ENCODE assay signal across 8 cellular contexts in the genomic region with DNA sequence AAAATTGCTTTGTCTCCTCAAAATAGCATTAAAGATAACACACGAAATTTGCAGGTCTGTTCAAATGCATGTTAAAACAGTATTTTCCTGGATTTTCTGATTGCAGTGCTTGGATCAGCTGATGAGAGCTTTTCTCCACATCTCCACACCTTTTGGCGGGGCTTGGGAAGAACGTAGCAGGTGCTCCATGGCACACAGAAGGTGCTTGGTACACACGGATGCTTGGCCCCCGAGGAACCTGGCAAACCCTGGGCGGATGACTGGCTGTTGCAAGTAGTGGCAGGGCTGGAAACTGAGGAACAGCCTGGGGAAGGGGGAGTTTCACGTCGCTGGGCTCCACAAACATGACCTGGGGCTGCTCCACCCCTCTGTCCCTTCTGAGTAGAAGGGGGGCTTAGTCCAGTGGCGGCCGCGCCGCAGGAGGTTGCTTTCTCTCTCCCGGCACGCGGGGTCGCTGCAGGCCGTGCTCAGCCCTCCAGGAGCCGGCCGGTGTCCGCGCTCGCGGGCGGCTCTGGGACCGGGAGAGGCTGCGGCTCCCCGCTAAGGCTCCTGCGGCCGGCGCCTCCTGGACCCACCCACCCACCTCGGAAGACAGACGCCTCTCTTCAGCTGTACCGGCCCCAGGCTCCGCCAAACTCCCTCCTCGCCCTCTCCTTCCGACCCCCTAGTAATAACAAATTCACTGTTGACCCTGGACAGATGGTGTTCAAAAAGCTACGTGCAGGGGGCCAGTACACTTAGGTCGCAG.
DNase-seq lines count a peak whose midpoint lies in the region; ATAC-seq, FAIRE-seq and TF ChIP-seq lines count a peak whose summit lies in the region.

No MANE protein-coding gene starts in this region.

- no peaks in the 10 kb centered on the region for H3K9me3 ChIP-seq in kidney (ENCODE audit: control insufficient read depth in 1 of 2, low read length in 2 of 2)
- no peaks in the 10 kb centered on the region for H3K9me3 ChIP-seq in tibial artery

- peaks cover 0 to 28% of the 10 kb centered on the region in 2 donors for H3K27me3 ChIP-seq in tibial artery

- no peaks in the 10 kb centered on the region for H3K36me3 Mint-ChIP-seq in MCF 10A (ENCODE audit: insufficient read depth, unreplicated experiment)

- peaks cover 37% of the 10 kb centered on the region for H3K27me3 Mint-ChIP-seq in MCF 10A (ENCODE audit: insufficient read depth, unreplicated experiment)

- H3K27ac Mint-ChIP-seq in MCF 10A (ENCODE audit: low read depth, unreplicated experiment): no peak overlapping the region

- peak; percentile 71 for DNase-seq in ACHN
- DNase-seq in NCI-H1694 (lab: John Stamatoyannopoulos, UW): peak; percentile 15
- DNase-seq in MCF 10A (ENCODE audit: unreplicated experiment): no peak
- DNase-seq in kidney: peak; percentile 84
- no peak for DNase-seq in tibial artery
- DNase-seq in activated CD4-positive, CD25-positive, alpha-beta regulatory T cell treated with anti-CD3 and anti-CD28 coated beads, Interleukin-2, amount 50 U/mL, for 72 hours: no peak

- TF ChIP-seq CTCF in GM12874 (IDR thresholded peaks at IDR 0.05; ENCODE audit: insufficient read depth, low read depth, low read length) (peak; percentile 52), MCF 10A (IDR thresholded peaks at IDR 0.05; ENCODE audit: unreplicated experiment) (peak; percentile 24), kidney (IDR thresholded peaks at IDR 0.05; ENCODE audit: borderline replicate concordance, extremely low read depth, insufficient read depth) (peak; percentile 70), tibial artery (IDR thresholded peaks at IDR 0.05) (peak; percentile 30 to 36)

- in situ Hi-C loops in ACHN (cut with HindIII; ENCODE audit: low pct_ligation_motif_present, low pct_unique_long_range_greater_than_20kb, low sequenced_read_pairs): no loop called here

- H3K9me3 Mint-ChIP-seq in MCF 10A (ENCODE audit: unreplicated experiment): no peaks in the 10 kb centered on the region

- no peak overlapping the region for H3K27ac ChIP-seq in kidney (ENCODE audit: low read depth in 2 of 2, low read length in 2 of 2)
- no peak overlapping the region for H3K27ac ChIP-seq in tibial artery

- POLR2A ChIA-PET in MCF 10A (lab: Yijun Ruan, JAX): no interaction called here

- no peak overlapping the region for H3K9ac ChIP-seq in kidney (ENCODE audit: low read length in 2 of 2)

- no TSS peak for BruUV-seq in MCF 10A (replicated peaks; lab: Mats Ljungman, UMichigan)

- H3K4me1 ChIP-seq in kidney (ENCODE audit: control insufficient read depth in 1 of 2, insufficient read depth in 1 of 2, low read depth in 1 of 2, low read length in 2 of 2): no peaks in the 10 kb centered on the region
- H3K4me1 ChIP-seq in tibial artery: peaks cover 0 to 4% (median 0%) of the 10 kb centered on the region in 4 donors

- no peak overlapping the region for H3K4me3 Mint-ChIP-seq in MCF 10A (ENCODE audit: unreplicated experiment)

- intact Hi-C loops in MCF 10A (cut with micrococcal nuclease) (loop anchor here (5.0 kb wide), 1 partner anchor 466 kb away; no protein-coding TSS in a partner anchor), kidney (cut with DNase I) (no loop called here), tibial artery (cut with DNase I; ENCODE audit: low total_unique reads) (no loop called here)

- ATAC-seq in HG02678 (IDR thresholded peaks at IDR 0.05; ENCODE audit: unreplicated experiment): no peak

- H3K4me3 ChIP-seq in kidney (ENCODE audit: low read length in 2 of 2) (no peak overlapping the region), tibial artery (no peak overlapping the region)

- no peak for FAIRE-seq in kidney (lab: Jason Lieb, UNC)

- no peaks in the 10 kb centered on the region for H3K4me1 Mint-ChIP-seq in MCF 10A (ENCODE audit: insufficient read depth, unreplicated experiment)

- CTCF ChIA-PET in MCF 10A (lab: Yijun Ruan, JAX): interaction anchor here (0.6 kb wide), 1 partner anchor 36 kb away, joined by 3 read pairs; no protein-coding TSS in a partner anchor

- H3K36me3 ChIP-seq in kidney (ENCODE audit: control insufficient read depth in 1 of 2, insufficient read depth in 2 of 2, low read length in 2 of 2): no peaks in the 10 kb centered on the region
- no peaks in the 10 kb centered on the region for H3K36me3 ChIP-seq in tibial artery

Comparison
In these comparisons a context has a peak if more than half of its experiments do, and no peak if none do; other contexts are left out.
1. DNase-seq: peak in ACHN (single experiment), NCI-H1694 (single experiment) and kidney (single experiment); none in MCF 10A (single experiment), tibial artery (0 of 2) and activated CD4-positive, CD25-positive, alpha-beta regulatory T cell treated with anti-CD3 and anti-CD28 coated beads, Interleukin-2, amount 50 U/mL, for 72 hours (single experiment).
2. Peak in every context shown above with its lines, with median percentiles within 50 percentile points of each other: CTCF ChIP-seq.